12 cellular contexts compared by ENCODE assay signal in genomic region chr20:64041040-64041780, GRCh38. TPM values are rescaled to one million over a fixed set of nuclear protein-coding genes. Genes with fewer than 3 reads are reported as not detected.
DNase-seq lines count a peak whose midpoint lies in the region; ATAC-seq, FAIRE-seq and TF ChIP-seq lines count a peak whose summit lies in the region.
"Had no signal": no experiment of that assay in that cellular context is flagged by ENCODE, and none has a peak within 500 bp of the region (broad histone marks: within the 10 kb centered on the region; RNA-seq: fewer than 3 reads in every experiment).

No MANE protein-coding gene starts in this region.

- TF ChIP-seq POLR2A in upper lobe of left lung (IDR thresholded peaks at IDR 0.05) (no peak), lower leg skin (IDR thresholded peaks at IDR 0.05) (no peak)

- H3K4me3 ChIP-seq in left ventricle myocardium inferior = peak overlapping the region; percentile 58
- H3K4me3 ChIP-seq in OCI-LY7 (ENCODE audit: low read depth, low read length, poor library complexity, severe bottlenecking) = no peak overlapping the region
- H3K4me3 ChIP-seq in upper lobe of left lung = peak overlapping the region in 3 of 4 donors; percentile 43 to 51 (median 51)
- H3K4me3 ChIP-seq in HAP-1 = no peak overlapping the region; the same call in 1 of the 2 replicates
- no peak overlapping the region for H3K4me3 ChIP-seq in lower leg skin (ENCODE audit: low read depth, poor library complexity, severe bottlenecking)

- no peaks in the 10 kb centered on the region for H3K9me3 Mint-ChIP-seq in endothelial cell (ENCODE audit: unreplicated experiment)

- peak overlapping the region; percentile 89 for H3K27ac ChIP-seq in left ventricle myocardium inferior (replicated peaks)
- H3K27ac ChIP-seq in OCI-LY7 (ENCODE audit: low read depth, low read length, poor library complexity, severe bottlenecking) = no peak overlapping the region
- H3K27ac ChIP-seq in upper lobe of left lung = peak overlapping the region in 3 of 4 donors; percentile 77 to 89 (median 88)

- H3K27me3 ChIP-seq in left ventricle myocardium inferior (ENCODE audit: low read depth) (peaks cover 96% of the 10 kb centered on the region), upper lobe of left lung (peaks cover 0 to 31% (median 12%) of the 10 kb centered on the region in 4 donors), HAP-1 (ENCODE audit: low read depth) (0 out of 2 replicates have a peak, but pooled peaks cover 2% of the 10 kb centered on the region)

- H3K9me2 ChIP-seq in OCI-LY7 (ENCODE audit: insufficient read depth, low read length) = no peaks in the 10 kb centered on the region

- peak overlapping the region; percentile 84 for H3K27ac Mint-ChIP-seq in endothelial cell (ENCODE audit: unreplicated experiment)

- H3K9me3 ChIP-seq in left ventricle myocardium inferior (replicated peaks) (no peaks in the 10 kb centered on the region), OCI-LY7 (ENCODE audit: low read length) (no peaks in the 10 kb centered on the region), upper lobe of left lung (no peaks in the 10 kb centered on the region), HAP-1 (no peaks in the 10 kb centered on the region)
- H3K9me3 ChIP-seq: adrenal gland, prostate gland had no signal

- FAIRE-seq in urothelium cell line (lab: Jason Lieb, UNC) = no peak

- 30 to 54% methylated on average over 2 to 13 of the region's 15 CpGs for WGBS in upper lobe of left lung, 2 donors
- 45 to 55% methylated on average over 14 to 15 of the region's 15 CpGs for WGBS in lower leg skin, 2 donors

- H3K4me1 Mint-ChIP-seq in endothelial cell (ENCODE audit: unreplicated experiment) = peaks cover 47% of the 10 kb centered on the region

- peak overlapping the region; percentile 74 for H3K4me3 Mint-ChIP-seq in endothelial cell (ENCODE audit: unreplicated experiment)

- H3K36me3 ChIP-seq in left ventricle myocardium inferior (no peaks in the 10 kb centered on the region), OCI-LY7 (ENCODE audit: insufficient read depth, low read length) (no peaks in the 10 kb centered on the region), upper lobe of left lung (peaks cover 0 to 1% (median 0%) of the 10 kb centered on the region in 4 donors), HAP-1 (replicated peaks) (no peaks in the 10 kb centered on the region)
- H3K36me3 ChIP-seq: adrenal gland, prostate gland had no signal

- intact Hi-C loops in left ventricle myocardium inferior (cut with micrococcal nuclease) = no loop called here
- intact Hi-C loops in Right ventricle myocardium superior (cut with DNase I) = loop anchor here (10.0 kb wide), 1 partner anchor 74 kb away; no protein-coding TSS in a partner anchor
- intact Hi-C loops in OCI-LY7 (cut with micrococcal nuclease; ENCODE audit: unreplicated experiment) = no loop called here
- intact Hi-C loops in lower leg skin (cut with DNase I; ENCODE audit: low total_unique reads) = no loop called here

- ATAC-seq in Right ventricle myocardium superior (ENCODE audit: poor library complexity) = no peak
- ATAC-seq in upper lobe of left lung (ENCODE audit: low FRiP score in 2 of 2) = no peak
- ATAC-seq: HCT116 had no signal

- peak overlapping the region; percentile 72; the same call in 1 of the 2 replicates for H3K4me2 ChIP-seq in OCI-LY7 (ENCODE audit: low read length)

- in situ Hi-C loops in HAP-1 (cut with MboI; ENCODE audit: low sequenced_read_pairs) = no loop called here

- CTCF ChIA-PET in OCI-LY7 (lab: Charles Lee; ENCODE audit: unreplicated experiment) = no interaction called here

- TF ChIP-seq EP300 in upper lobe of left lung (IDR thresholded peaks at IDR 0.05) = no peak

- H3K36me3 Mint-ChIP-seq in endothelial cell (ENCODE audit: low read depth, unreplicated experiment) = peaks cover 3% of the 10 kb centered on the region

- peaks cover 10% of the 10 kb centered on the region for H3K27me3 Mint-ChIP-seq in endothelial cell (ENCODE audit: unreplicated experiment)

- H3K4me1 ChIP-seq in left ventricle myocardium inferior = peaks cover 54% of the 10 kb centered on the region
- H3K4me1 ChIP-seq in OCI-LY7 (ENCODE audit: insufficient read depth, low read length, poor library complexity, severe bottlenecking) = peaks cover 45% of the 10 kb centered on the region
- peaks cover 45 to 71% (median 55%) of the 10 kb centered on the region in 4 donors for H3K4me1 ChIP-seq in upper lobe of left lung
- peaks cover 10% of the 10 kb centered on the region; the same call in 1 of the 2 replicates for H3K4me1 ChIP-seq in HAP-1

- TF ChIP-seq CTCF in left ventricle myocardium inferior (IDR thresholded peaks at IDR 0.05; ENCODE audit: borderline replicate concordance) = no peak
- no peak for TF ChIP-seq CTCF in OCI-LY7 (conservative IDR thresholded peaks at IDR 0.05; ENCODE audit: low read length)
- no peak for TF ChIP-seq CTCF in endothelial cell (IDR thresholded peaks at IDR 0.05; ENCODE audit: unreplicated experiment)
- TF ChIP-seq CTCF in upper lobe of left lung (IDR thresholded peaks at IDR 0.05) = no peak
- TF ChIP-seq CTCF in lower leg skin (IDR thresholded peaks at IDR 0.05) = no peak

- no TSS peak for BruUV-seq in OCI-LY7 (replicated peaks; lab: Mats Ljungman, UMichigan)

- H2AFZ ChIP-seq in OCI-LY7 (ENCODE audit: low read length) = no peak overlapping the region

- DNase-seq in left ventricle myocardium inferior (no peak), Right ventricle myocardium superior (no peak), OCI-LY7 (ENCODE audit: low spot score) (no peak), endothelial cell (ENCODE audit: low spot score) (no peak), upper lobe of left lung (no peak), HAP-1 (ENCODE audit: low spot score in 2 of 2) (no peak), lower leg skin (ENCODE audit: low spot score in 2 of 2) (no peak), urothelium cell line (ENCODE audit: low spot score) (no peak)
- DNase-seq: adrenal gland, DMS153 had no signal

- no peaks in the 10 kb centered on the region for H3K79me2 ChIP-seq in OCI-LY7 (ENCODE audit: insufficient read depth, low read depth, low read length)

- POLR2A ChIA-PET in OCI-LY7 (lab: Charles Lee) = no interaction called here

- H4K20me1 ChIP-seq in OCI-LY7 (ENCODE audit: insufficient read depth, low read length) = no peaks in the 10 kb centered on the region

RNA-seq across cellular contexts. Expression of gene C20orf204, which starts 5.2 kb away (rescaled TPM):
- 0.55 TPM for total RNA-seq in left ventricle myocardium inferior
- 0.38 TPM for total RNA-seq in Right ventricle myocardium superior
- total RNA-seq in OCI-LY7 (2014; rRNA removed; shearing (Covaris generic)) = 2.0 and 3.5 TPM in 2 replicates
- total RNA-seq in OCI-LY7 (2022) = 5.9 and 6.7 TPM in 2 replicates
- total RNA-seq in endothelial cell (ENCODE audit: unreplicated experiment) = 14.2 TPM
- total RNA-seq in upper lobe of left lung = 1 to 10 TPM in 4 of 6 donors, under 1 TPM in 2; 0.44 to 2.3 (median 1.7) TPM
- total RNA-seq in lower leg skin = 1 to 10 TPM in 1 of 4 donors, under 1 TPM in 3; 0.39 to 1.8 (median 0.66) TPM

RNA-seq across cellular contexts. Expression of gene SOX18, which starts 8.2 kb away (rescaled TPM):
- total RNA-seq in left ventricle myocardium inferior = 30.5 TPM
- total RNA-seq in Right ventricle myocardium superior = 34.3 TPM
- total RNA-seq in OCI-LY7 (2014; rRNA removed; shearing (Covaris generic)) = not detected in 2 replicates
- total RNA-seq in OCI-LY7 (2022) = not detected in 2 replicates
- 149 TPM for total RNA-seq in endothelial cell (ENCODE audit: unreplicated experiment)
- total RNA-seq in upper lobe of left lung = 100 to 1,000 TPM in 1 of 6 donors, 10 to 100 TPM in 4, 1 to 10 TPM in 1; 6.3 to 138 (median 37.7) TPM
- 1 to 10 TPM; 1.1 to 7.3 (median 4.3) TPM for total RNA-seq in lower leg skin

RNA-seq across cellular contexts. Expression of gene TCEA2, which starts 21.8 kb away (rescaled TPM):
- total RNA-seq in left ventricle myocardium inferior (38.9 TPM), Right ventricle myocardium superior (34.6 TPM), OCI-LY7 (2022) (71.2 and 72.3 TPM in 2 replicates), endothelial cell (ENCODE audit: unreplicated experiment) (123 TPM), upper lobe of left lung (10 to 100 TPM; 21.7 to 56.0 (median 28.4) TPM), lower leg skin (10 to 100 TPM; 16.5 to 52.3 (median 22.8) TPM)
- 36.4 and 37.5 TPM in 2 replicates for total RNA-seq in OCI-LY7 (2014; rRNA removed; shearing (Covaris generic))

RNA-seq across cellular contexts. Expression of gene RGS19, which starts 38.1 kb away (rescaled TPM):
- 6.1 TPM for total RNA-seq in left ventricle myocardium inferior
- total RNA-seq in Right ventricle myocardium superior = 6.7 TPM
- total RNA-seq in OCI-LY7 (2014; rRNA removed; shearing (Covaris generic)) = 85.5 and 106 TPM in 2 replicates
- 63.5 and 69.4 TPM in 2 replicates for total RNA-seq in OCI-LY7 (2022)
- 26.2 TPM for total RNA-seq in endothelial cell (ENCODE audit: unreplicated experiment)
- total RNA-seq in upper lobe of left lung = 10 to 100 TPM; 21.5 to 70.8 (median 55.6) TPM
- 10 to 100 TPM; 10.4 to 26.4 (median 16.6) TPM for total RNA-seq in lower leg skin

RNA-seq across cellular contexts. Expression of gene OPRL1, which starts 38.7 kb away (rescaled TPM):
- total RNA-seq in left ventricle myocardium inferior = 0.52 TPM
- 0.75 TPM for total RNA-seq in Right ventricle myocardium superior
- total RNA-seq in OCI-LY7 (2014; rRNA removed; shearing (Covaris generic)) = 4.8 and 6.4 TPM in 2 replicates
- total RNA-seq in OCI-LY7 (2022) = 6.1 and 7.6 TPM in 2 replicates
- 10.2 TPM for total RNA-seq in endothelial cell (ENCODE audit: unreplicated experiment)
- 1 to 10 TPM; 1.7 to 3.1 (median 2.6) TPM for total RNA-seq in upper lobe of left lung
- under 1 TPM; 0.15 to 0.88 (median 0.28) TPM for total RNA-seq in lower leg skin

Comparison
In these comparisons a context has a peak if more than half of its experiments do, and no peak if none do; other contexts are left out.
1. H3K4me3 ChIP-seq: peak in left ventricle myocardium inferior (single experiment) and upper lobe of left lung (3 of 4); none in OCI-LY7 (single experiment), HAP-1 (single experiment) and lower leg skin (single experiment).